In the genomic region with DNA sequence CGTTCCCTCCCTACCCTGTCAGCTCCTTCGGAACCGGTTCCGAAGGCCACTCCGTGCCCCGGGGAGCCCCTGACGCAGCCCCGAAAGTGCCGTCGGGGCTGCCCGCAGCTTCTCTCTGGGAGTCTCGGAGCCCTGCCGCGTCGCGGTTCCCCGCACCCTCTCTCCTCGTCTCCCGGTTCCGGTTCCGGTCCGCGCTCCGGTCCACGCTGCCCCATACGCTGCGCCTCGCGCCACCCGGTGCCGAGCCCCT, we compare ENCODE assay signal across 8 cellular contexts. TPM values are rescaled to one million over a fixed set of nuclear protein-coding genes. Genes with fewer than 3 reads are reported as not detected.
DNase-seq lines count a peak whose midpoint lies in the region; ATAC-seq and TF ChIP-seq lines count a peak whose summit lies in the region.

No MANE protein-coding gene starts in this region.

- peak; percentile 17 for ATAC-seq in HG03097 (IDR thresholded peaks at IDR 0.05; ENCODE audit: low FRiP score, unreplicated experiment)
- ATAC-seq in omental fat pad (ENCODE audit: low FRiP score), result peak; percentile 35
- no peak for ATAC-seq in GM21515 (IDR thresholded peaks at IDR 0.05; ENCODE audit: unreplicated experiment)

- H3K4me3 ChIP-seq in fibroblast of the aortic adventitia (ENCODE audit: low read depth, low read length), result peak overlapping the region; percentile 87

- DNase-seq in EH (ENCODE audit: low read depth) (peak; percentile 45), fibroblast of the aortic adventitia (ENCODE audit: low read depth) (no peak), omental fat pad (ENCODE audit: low spot score) (no peak), OCI-M2 (lab: John Stamatoyannopoulos, UW; ENCODE audit: unreplicated experiment) (no peak), hippocampal formation (lab: John Stamatoyannopoulos, UW) (no peak)
- DNase-seq in activated CD4-positive, alpha-beta T cell treated with anti-CD3 and anti-CD28 coated beads, Interleukin-2, amount 50 U/mL, for 48 hours, result peak; percentile 55 to 62

- TF ChIP-seq CTCF in fibroblast of the aortic adventitia (IDR thresholded peaks at IDR 0.05; ENCODE audit: insufficient read depth, low read length) (no peak), omental fat pad (IDR thresholded peaks at IDR 0.05) (no peak)

RNA-seq across cellular contexts. Expression of a gene that starts 0.6 kb away (rescaled TPM):
- total RNA-seq in fibroblast of the aortic adventitia (ENCODE audit: low replicate concordance) (46.2 and 110 TPM in 2 replicates), omental fat pad (100 to 1,000 TPM in 2 of 4 donors, 10 to 100 TPM in 2; 77.1 to 172 (median 89.6) TPM)

RNA-seq across cellular contexts. Expression of a gene that starts 9.7 kb away (rescaled TPM):
- total RNA-seq in fibroblast of the aortic adventitia (ENCODE audit: low replicate concordance) (4.5 and 9.4 TPM in 2 replicates), omental fat pad (10 to 100 TPM in 3 of 4 donors, 1 to 10 TPM in 1; 7.9 to 11.0 (median 10.5) TPM)

RNA-seq across cellular contexts. Expression of a gene that starts 11.5 kb away (rescaled TPM):
- 22.3 and 61.7 TPM in 2 replicates for total RNA-seq in fibroblast of the aortic adventitia (ENCODE audit: low replicate concordance)
- total RNA-seq in omental fat pad, result 10 to 100 TPM; 40.7 to 68.6 (median 52.0) TPM

RNA-seq across cellular contexts. Expression of a gene that starts 12.0 kb away (rescaled TPM):
- 4.6 and 26.4 TPM in 2 replicates for total RNA-seq in fibroblast of the aortic adventitia (ENCODE audit: low replicate concordance)
- 10 to 100 TPM in 3 of 4 donors, 1 to 10 TPM in 1; 7.9 to 12.7 (median 11.4) TPM for total RNA-seq in omental fat pad

RNA-seq across cellular contexts. Expression of a gene that starts 20.7 kb away (rescaled TPM):
- 14.1 and 18.7 TPM in 2 replicates for total RNA-seq in fibroblast of the aortic adventitia (ENCODE audit: low replicate concordance)
- total RNA-seq in omental fat pad, result 10 to 100 TPM; 18.8 to 40.7 (median 23.2) TPM

Comparison
In these comparisons a context has a peak if more than half of its experiments do, and no peak if none do; other contexts are left out.
1. DNase-seq: peak in EH (single experiment) and activated CD4-positive, alpha-beta T cell treated with anti-CD3 and anti-CD28 coated beads, Interleukin-2, amount 50 U/mL, for 48 hours (2 of 2); none in fibroblast of the aortic adventitia (single experiment), omental fat pad (single experiment), OCI-M2 (single experiment) and hippocampal formation (0 of 2).